1 cellular context compared by ENCODE assay signal in genomic region chr17:19538095-19539039, GRCh38.
TF ChIP-seq lines count a peak whose summit lies in the region.

No MANE protein-coding gene starts in this region.

TF ChIP-seq in HepG2, 621 proteins besides CTCF, POLR2A, EP300 and RAD21 (continued from another document and continues in another):
- TF ChIP-seq ZBED4 (CRISPR knock-in tag; IDR thresholded peaks at IDR 0.05; ENCODE audit: borderline replicate concordance) (0 out of 2 replicates have a peak, but pooled peaks have one; percentile 48), NFIC (IDR thresholded peaks at IDR 0.05; ENCODE audit: low read length) (peak; percentile 69; the same call in 1 of the 2 replicates), MED13 (CRISPR knock-in tag; IDR thresholded peaks at IDR 0.05) (peak; percentile 53), NR0B2 (CRISPR knock-in tag; IDR thresholded peaks at IDR 0.05) (no peak), ZNF362 (CRISPR knock-in tag; IDR thresholded peaks at IDR 0.05; ENCODE audit: borderline replicate concordance) (peak; percentile 87; the same call in 1 of the 2 replicates), ZNF766 (CRISPR knock-in tag; IDR thresholded peaks at IDR 0.05; ENCODE audit: borderline replicate concordance) (peak; percentile 40; the same call in 1 of the 2 replicates), ZNF75D (CRISPR knock-in tag; IDR thresholded peaks at IDR 0.05; ENCODE audit: borderline replicate concordance) (no peak), CENPX (CRISPR knock-in tag; IDR thresholded peaks at IDR 0.05) (no peak), KDM5B (CRISPR knock-in tag; IDR thresholded peaks at IDR 0.05; ENCODE audit: borderline replicate concordance) (peak; percentile 41; the same call in 1 of the 2 replicates), ZNF414 (CRISPR knock-in tag; IDR thresholded peaks at IDR 0.05) (peak; percentile 97), DRAP1 (CRISPR knock-in tag; IDR thresholded peaks at IDR 0.05) (peak; percentile 66; the same call in 1 of the 2 replicates), ATF4 (CRISPR knock-in tag; IDR thresholded peaks at IDR 0.05) (peak in 1 of 2 experiments; percentile 81; a peak in 2 of 4 replicates), ZNF800 (CRISPR knock-in tag; IDR thresholded peaks at IDR 0.05) (peak; percentile 70; the same call in 1 of the 2 replicates), ZNF878 (CRISPR knock-in tag; IDR thresholded peaks at IDR 0.05) (peak; percentile 50; the same call in 1 of the 2 replicates), LRRFIP1 (CRISPR knock-in tag; conservative IDR thresholded peaks at IDR 0.05) (no peak), ZNF253 (CRISPR knock-in tag; IDR thresholded peaks at IDR 0.05; ENCODE audit: borderline replicate concordance) (no peak), PHB2 (IDR thresholded peaks at IDR 0.05; ENCODE audit: partially characterized antibody) (no peak), REST (IDR thresholded peaks at IDR 0.05; ENCODE audit: borderline replicate concordance in 1 of 2, low read depth in 1 of 2, low read length in 2 of 2) (peak in 1 of 2 experiments; percentile 38; a peak in 1 of 4 replicates), SNAPC4 (CRISPR knock-in tag; IDR thresholded peaks at IDR 0.05) (0 out of 2 replicates have a peak, but pooled peaks have one; percentile 73), RARA (CRISPR knock-in tag; IDR thresholded peaks at IDR 0.05) (peak; percentile 96), JARID2 (CRISPR knock-in tag; IDR thresholded peaks at IDR 0.05; ENCODE audit: insufficient replicate concordance) (no peak), ZFYVE20 (CRISPR knock-in tag; IDR thresholded peaks at IDR 0.05; ENCODE audit: borderline replicate concordance, low read depth) (no peak), CHCHD3 (CRISPR knock-in tag; IDR thresholded peaks at IDR 0.05) (no peak)
